In genomic region chr13:49210114-49210513, GRCh38 we compare ENCODE assay signal across 32 cellular contexts. TPM values are rescaled to one million over a fixed set of nuclear protein-coding genes. Genes with fewer than 3 reads are reported as not detected.
"Had no signal": no experiment of that assay in that cellular context is flagged by ENCODE, and none has a peak within 500 bp of the region (broad histone marks: within the 10 kb centered on the region; RNA-seq: fewer than 3 reads in every experiment).

No MANE protein-coding gene starts in this region.

- ATAC-seq: left lobe of liver; lower lobe of right lung; naive thymus-derived CD8-positive, alpha-beta T cell; right lobe of liver; stimulated activated naive B cell treated with anti-CD40 and anti-IgM and Interleukin-4, amounts not matched to agents 10 μg/mL and 1 μg/mL and 100 μg/mL, for 72 hours; stimulated activated naive CD8-positive, alpha-beta T cell treated with anti-CD3 and anti-CD28 coated beads, Interleukin-15, Interleukin-2, amounts not matched to agents 100 U/mL and 50 U/mL, for 24 hours had no signal

- DNase-seq: heart right ventricle; islet precursor cell; lower lobe of right lung; mammary epithelial cell; mesenchymal stem cell; naive thymus-derived CD8-positive, alpha-beta T cell; occipital lobe; right lobe of liver; stimulated activated CD4-positive, alpha-beta T cell treated with anti-CD3 and anti-CD28 coated beads, Interleukin-1b, Interleukin-23, amount 100 ng/mL, for 48 hours; stimulated activated CD4-positive, alpha-beta T cell treated with anti-CD3 and anti-CD28 coated beads, Interleukin-2, amount 100 ng/mL, for 48 hours; stimulated activated CD4-positive, alpha-beta T cell treated with anti-CD3 and anti-CD28 coated beads, Interleukin-4, amount 100 ng/mL, for 4 hours; stimulated activated naive B cell treated with anti-CD40 and anti-IgM and Interleukin-4, amounts not matched to agents 10 μg/mL and 1 μg/mL and 100 μg/mL, for 72 hours; stimulated activated naive CD8-positive, alpha-beta T cell treated with anti-CD3 and anti-CD28 coated beads, Interleukin-15, Interleukin-2, amounts not matched to agents 100 U/mL and 50 U/mL, for 24 hours; stomach; testis; thyroid gland; transverse colon; upper lobe of left lung had no signal

- H3K27ac Mint-ChIP-seq: stimulated activated naive B cell treated with anti-CD40 and anti-IgM and Interleukin-4, amounts not matched to agents 10 μg/mL and 1 μg/mL and 100 μg/mL, for 72 hours had no signal

- H3K27me3 Mint-ChIP-seq: naive thymus-derived CD8-positive, alpha-beta T cell; progenitor cell of endocrine pancreas; stimulated activated naive B cell treated with anti-CD40 and anti-IgM and Interleukin-4, amounts not matched to agents 10 μg/mL and 1 μg/mL and 100 μg/mL, for 72 hours had no signal

- H3K9me3 Mint-ChIP-seq: stimulated activated naive B cell treated with anti-CD40 and anti-IgM and Interleukin-4, amounts not matched to agents 10 μg/mL and 1 μg/mL and 100 μg/mL, for 72 hours had no signal

- H3K4me3 Mint-ChIP-seq: naive thymus-derived CD8-positive, alpha-beta T cell; neural crest cell; stimulated activated naive B cell treated with anti-CD40 and anti-IgM and Interleukin-4, amounts not matched to agents 10 μg/mL and 1 μg/mL and 100 μg/mL, for 72 hours had no signal

RNA-seq across cellular contexts. Expression of gene MLNR, which starts 10.0 kb away (rescaled TPM):
- total RNA-seq: heart right ventricle; hepatocyte; kidney epithelial cell; left lobe of liver; lower lobe of right lung; mammary epithelial cell; mucosa of gallbladder; naive thymus-derived CD8-positive, alpha-beta T cell; neural crest cell; occipital lobe; osteocyte; pulmonary artery endothelial cell; renal cortical epithelial cell; right atrium auricular region; right lobe of liver; skeletal muscle tissue; smooth muscle cell; transverse colon; urinary bladder; vagina had no signal
